ENCODE assay signal across 9 cellular contexts in the genomic region with DNA sequence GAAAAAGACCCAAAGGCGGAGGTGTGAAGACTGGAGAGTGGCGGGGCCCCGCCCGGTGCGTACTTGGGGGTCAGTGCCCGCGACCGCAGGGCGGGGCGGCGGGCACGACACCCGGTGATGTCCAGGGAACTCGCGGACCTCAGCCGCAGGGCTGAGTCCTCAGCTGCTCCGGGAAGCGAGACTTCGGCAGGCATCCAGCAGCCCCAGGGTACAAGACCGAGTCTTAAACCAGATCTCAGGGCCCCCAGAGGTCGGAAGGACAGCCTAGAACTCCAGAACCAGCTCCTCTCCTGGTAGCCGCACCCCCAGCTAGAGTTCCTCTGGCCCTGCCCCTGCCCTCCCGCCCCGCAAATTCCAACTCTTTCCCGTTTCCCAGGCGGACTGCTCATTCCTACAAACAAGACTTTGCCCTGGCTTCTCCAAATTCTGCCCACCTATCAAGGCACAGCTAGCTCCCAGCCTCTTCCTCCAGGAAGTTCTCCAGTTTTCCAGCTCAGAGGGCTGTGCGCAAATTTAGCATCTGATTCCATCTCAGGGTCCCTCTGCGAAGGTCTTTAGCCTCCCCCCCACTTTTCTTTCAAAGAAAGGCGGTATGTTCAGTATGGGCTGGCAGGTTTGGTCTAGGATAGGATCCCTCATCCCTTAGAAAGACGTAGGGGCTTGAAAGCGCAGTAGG. TPM values are rescaled to one million over a fixed set of nuclear protein-coding genes. Genes with fewer than 3 reads are reported as not detected.
DNase-seq lines count a peak whose midpoint lies in the region; ATAC-seq, FAIRE-seq and TF ChIP-seq lines count a peak whose summit lies in the region.
"Had no signal": no experiment of that assay in that cellular context is flagged by ENCODE, and none has a peak within 500 bp of the region (broad histone marks: within the 10 kb centered on the region; RNA-seq: fewer than 3 reads in every experiment).

No MANE protein-coding gene starts in this region.

- peak; percentile 28 for DNase-seq in D721Med (ENCODE audit: insufficient read length, low spot score)
- peak; percentile 19 for DNase-seq in NCI-H2171 (lab: John Stamatoyannopoulos, UW)
- DNase-seq in NCI-H2227 (lab: John Stamatoyannopoulos, UW; ENCODE audit: unreplicated experiment) = no peak
- no peak for DNase-seq in NCI-H187 treated with DMSO at 0.1 percent for 48 hours (lab: John Stamatoyannopoulos, UW)

- H3K9me3 ChIP-seq in mononuclear cell (ENCODE audit: low read depth, low read length) = no peaks in the 10 kb centered on the region

- no peak for FAIRE-seq in D721Med (lab: Jason Lieb, UNC)

- peak overlapping the region; percentile 18 for H3K4me3 ChIP-seq in mononuclear cell (ENCODE audit: low read length)

- H3K27me3 ChIP-seq in mononuclear cell (ENCODE audit: insufficient read depth, low read length) = peaks cover 47% of the 10 kb centered on the region

- ATAC-seq in GM18498 (IDR thresholded peaks at IDR 0.05; ENCODE audit: unreplicated experiment) = no peak
- ATAC-seq in HG03571 (IDR thresholded peaks at IDR 0.05; ENCODE audit: unreplicated experiment) = no peak

- peaks cover 29% of the 10 kb centered on the region for H3K4me1 ChIP-seq in mononuclear cell (ENCODE audit: insufficient read depth, low read length)

- TF ChIP-seq CTCF in D721Med (IDR thresholded peaks at IDR 0.05; ENCODE audit: insufficient read depth, missing control alignments) = no peak

- H3K27ac ChIP-seq in cingulate gyrus (ENCODE audit: low read depth, low read length) = peak overlapping the region; percentile 54

RNA-seq across cellular contexts. Expression of a gene that starts 26.0 kb away (rescaled TPM):
- not detected for total RNA-seq in mononuclear cell
- total RNA-seq: LHCN-M2 had no signal

RNA-seq across cellular contexts. Expression of a gene that starts 37.7 kb away (rescaled TPM):
- 29.8 TPM for total RNA-seq in mononuclear cell

RNA-seq across cellular contexts. Expression of a gene that starts 56.7 kb away (rescaled TPM):
- 4.4 TPM for total RNA-seq in mononuclear cell

RNA-seq across cellular contexts. Expression of a gene that starts 57.8 kb away (rescaled TPM):
- 66.3 TPM for total RNA-seq in mononuclear cell

Comparison
In these comparisons a context has a peak if more than half of its experiments do, and no peak if none do; other contexts are left out.
1. DNase-seq: peak in D721Med (single experiment) and NCI-H2171 (single experiment); none in NCI-H2227 (single experiment) and NCI-H187 treated with DMSO at 0.1 percent for 48 hours (single experiment).